22 cellular contexts compared by ENCODE assay signal in the genomic region with DNA sequence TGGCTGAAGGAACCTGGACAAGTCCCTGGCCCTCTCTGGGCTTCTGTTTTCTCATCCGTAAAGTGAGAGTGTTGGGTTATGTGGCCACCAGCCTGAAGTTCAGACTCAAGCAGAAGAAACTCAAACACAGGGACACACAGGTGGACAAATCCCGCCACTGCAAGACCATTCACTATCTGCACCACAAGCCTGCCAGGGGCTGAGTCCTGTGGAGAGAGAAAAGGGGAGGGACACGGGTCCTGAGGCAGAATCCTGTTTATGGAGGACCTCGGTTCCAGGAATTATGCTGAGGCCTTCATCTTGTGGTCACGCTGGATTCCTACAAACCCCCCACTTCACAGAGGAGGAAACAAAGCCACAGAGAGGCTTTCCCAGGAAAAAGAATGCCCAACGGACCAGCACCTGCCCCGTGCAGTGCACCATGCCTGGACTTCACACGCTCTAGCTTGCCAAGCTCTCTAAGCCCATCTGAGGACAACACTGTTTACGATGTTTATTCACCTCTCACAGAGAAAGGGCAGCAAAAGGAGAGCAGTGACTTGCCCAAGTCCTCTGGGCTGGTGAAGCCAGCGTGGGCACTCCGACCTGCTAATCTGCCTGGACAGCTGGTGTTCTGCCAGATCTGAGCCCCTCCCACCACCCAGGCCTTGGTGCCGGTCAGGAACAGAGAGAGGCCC. TPM values are rescaled to one million over a fixed set of nuclear protein-coding genes. Genes with fewer than 3 reads are reported as not detected.
"Had no signal": no experiment of that assay in that cellular context is flagged by ENCODE, and none has a peak within 500 bp of the region (broad histone marks: within the 10 kb centered on the region; RNA-seq: fewer than 3 reads in every experiment).

No MANE protein-coding gene starts in this region.

- DNase-seq: activated CD4-positive, alpha-beta T cell treated with anti-CD3 and anti-CD28 coated beads for 1 hour; activated CD4-positive, alpha-beta T cell treated with anti-CD3 and anti-CD28 coated beads, Interleukin-2, amount 50 U/mL, for 4 hours; activated naive CD4-positive, alpha-beta T cell treated with Interleukin-2 at 50 U/mL for 16 hours; activated naive CD8-positive, alpha-beta T cell treated with anti-CD3 and anti-CD28 coated beads, Interleukin-2, amount 50 U/mL, for 24 hours; aorta; cerebellar nuclear complex; effector memory CD8-positive, alpha-beta T cell; heart left ventricle; left cardiac atrium; lower lobe of right lung; ovary; stimulated activated CD4-positive, alpha-beta T cell treated with anti-CD3 and anti-CD28 coated beads, Interleukin-12 subunit alpha, Interleukin-12 subunit beta, amount 100 ng/mL, for 4 hours; stimulated activated CD4-positive, alpha-beta T cell treated with anti-CD3 and anti-CD28 coated beads, Interleukin-2, amount 100 ng/mL, for 24 hours; T-helper 9 cell; thyroid gland had no signal

- H3K9me3 Mint-ChIP-seq: activated naive CD8-positive, alpha-beta T cell treated with anti-CD3 and anti-CD28 coated beads, Interleukin-2, amount 50 U/mL, for 24 hours; activated T-helper 17 cell treated with anti-CD3 and anti-CD28 coated beads, Interleukin-2, amount 50 U/mL, for 72 hours; effector memory CD8-positive, alpha-beta T cell; mesothelial cell of epicardium; neural crest cell; stimulated activated effector memory CD8-positive, alpha-beta T cell treated with anti-CD3 and anti-CD28 coated beads, Interleukin-12 subunit alpha, Interleukin-12 subunit beta, amount 100 ng/mL, for 72 hours had no signal

- H3K27ac Mint-ChIP-seq: activated naive CD8-positive, alpha-beta T cell treated with anti-CD3 and anti-CD28 coated beads, Interleukin-2, amount 50 U/mL, for 24 hours; mesothelial cell of epicardium; stimulated activated effector memory CD8-positive, alpha-beta T cell treated with anti-CD3 and anti-CD28 coated beads, Interleukin-12 subunit alpha, Interleukin-12 subunit beta, amount 100 ng/mL, for 72 hours had no signal

- H3K36me3 Mint-ChIP-seq: mesothelial cell of epicardium; stimulated activated effector memory CD8-positive, alpha-beta T cell treated with anti-CD3 and anti-CD28 coated beads, Interleukin-12 subunit alpha, Interleukin-12 subunit beta, amount 100 ng/mL, for 72 hours had no signal

- ATAC-seq: activated naive CD8-positive, alpha-beta T cell treated with anti-CD3 and anti-CD28 coated beads, Interleukin-2, amount 50 U/mL, for 24 hours; activated T-helper 17 cell treated with anti-CD3 and anti-CD28 coated beads, Interleukin-2, amount 50 U/mL, for 72 hours; effector memory CD8-positive, alpha-beta T cell; heart left ventricle; left cardiac atrium; lower lobe of right lung; stimulated activated effector memory CD8-positive, alpha-beta T cell treated with anti-CD3 and anti-CD28 coated beads, Interleukin-12 subunit alpha, Interleukin-12 subunit beta, amount 100 ng/mL, for 72 hours had no signal

- H3K36me3 ChIP-seq: gastrocnemius medialis, heart left ventricle, lower lobe of right lung, ovary, thyroid gland had no signal

- H3K27me3 ChIP-seq: gastrocnemius medialis, heart left ventricle, ovary, thyroid gland had no signal

- H3K9me3 ChIP-seq: gastrocnemius medialis, heart left ventricle, lower lobe of right lung, ovary, thyroid gland had no signal

- H3K4me3 ChIP-seq: gastrocnemius medialis, heart left ventricle, lower lobe of right lung, ovary, thyroid gland had no signal

- H3K4me1 ChIP-seq: gastrocnemius medialis had no signal

- H3K27ac ChIP-seq: epithelial cell of prostate, heart left ventricle, lower lobe of right lung, ovary, thyroid gland had no signal

RNA-seq across cellular contexts. Expression of a gene that starts 1.3 kb away (rescaled TPM):
- total RNA-seq: activated T-helper 17 cell treated with anti-CD3 and anti-CD28 coated beads, Interleukin-2, amount 50 U/mL, for 72 hours; mesothelial cell of epicardium; neural crest cell had no signal
- polyA plus RNA-seq: ovary, urinary bladder had no signal

RNA-seq across cellular contexts. Expression of a gene that starts 39.1 kb away (rescaled TPM):
- total RNA-seq: gastrocnemius medialis had no signal
